In genomic region chr6:128410584-128410983, GRCh38 we compare ENCODE assay signal across 16 cellular contexts.
A peak's percentile ranks its signal among the peaks of the same experiment; 100 is the strongest.
DNase-seq lines count a peak whose midpoint lies in the region; ATAC-seq and TF ChIP-seq lines count a peak whose summit lies in the region.
"Had no signal": no experiment of that assay in that cellular context is flagged by ENCODE, and none has a peak within 500 bp of the region (broad histone marks: within the 10 kb centered on the region; RNA-seq: fewer than 3 reads in every experiment).

No MANE protein-coding gene starts in this region.

- no peak overlapping the region for H3K4me3 ChIP-seq in A673 (ENCODE audit: low read depth, low read length, poor library complexity, severe bottlenecking)
- H3K4me3 ChIP-seq in HEK293 (ENCODE audit: low read depth, low read length) = no peak overlapping the region
- H3K4me3 ChIP-seq in RWPE2 (ENCODE audit: severe bottlenecking) = no peak overlapping the region
- H3K4me3 ChIP-seq in dorsolateral prefrontal cortex = no peak overlapping the region
- H3K4me3 ChIP-seq: GM23248 had no signal

- no peaks in the 10 kb centered on the region for H3K27me3 ChIP-seq in A673 (replicated peaks; ENCODE audit: insufficient read depth, low read depth, low read length, poor library complexity)
- H3K27me3 ChIP-seq in RWPE2 (ENCODE audit: insufficient read depth, poor library complexity, severe bottlenecking) = no peaks in the 10 kb centered on the region
- H3K27me3 ChIP-seq in dorsolateral prefrontal cortex = no peaks in the 10 kb centered on the region

- TF ChIP-seq CTCF in A673 (conservative IDR thresholded peaks at IDR 0.05; ENCODE audit: low read depth, low read length) (no peak), HEK293 (tag by site-specific recombination; IDR thresholded peaks at IDR 0.05) (no peak), RWPE2 (IDR thresholded peaks at IDR 0.05; ENCODE audit: poor library complexity, severe bottlenecking) (no peak), dorsolateral prefrontal cortex (IDR thresholded peaks at IDR 0.05 in 54 of 56, conservative IDR thresholded peaks at IDR 0.05 in 2 of 56; ENCODE audit: low read depth in 1 of 56, partially characterized antibody in 56 of 56) (no peak)

- CTCF ChIA-PET in A673 (lab: Charles Lee) (no interaction called here), HEK293 (lab: Yijun Ruan, JAX) (no interaction called here)

- intact Hi-C loops in A673 (cut with micrococcal nuclease; ENCODE audit: unreplicated experiment) (no loop called here), dorsolateral prefrontal cortex (cut with DNase I) (loop anchor here in 1 of 2 donors (10.0 kb wide), 1 partner anchor 96 kb away; no protein-coding TSS in a partner anchor)

- H3K27ac ChIP-seq in A673 (ENCODE audit: low read depth, low read length, poor library complexity, severe bottlenecking) (no peak overlapping the region), HEK293 (ENCODE audit: extremely low read depth, low read depth, low read length) (no peak overlapping the region), RWPE2 (ENCODE audit: poor library complexity, severe bottlenecking) (no peak overlapping the region), dorsolateral prefrontal cortex (no peak overlapping the region)
- H3K27ac ChIP-seq: C4-2B, GM23248 had no signal

- H3K36me3 ChIP-seq in A673 (ENCODE audit: insufficient read depth, low read length, poor library complexity, severe bottlenecking) (no peaks in the 10 kb centered on the region), HEK293 (ENCODE audit: control insufficient read depth in 2 of 2, insufficient read depth in 1 of 2, low read length in 2 of 2) (no peaks in the 10 kb centered on the region), RWPE2 (ENCODE audit: low read depth) (peaks cover 17% of the 10 kb centered on the region)

- POLR2A ChIA-PET in A673 (lab: Charles Lee; ENCODE audit: low non-redundant PET) (no interaction called here), HEK293 (lab: Yijun Ruan, JAX) (no interaction called here)

- DNase-seq in A673 (ENCODE audit: low spot score) (peak; percentile 40), RWPE2 (ENCODE audit: low spot score) (no peak), iPS-NIHi7 (ENCODE audit: extremely low spot score) (peak; percentile 9), dorsolateral prefrontal cortex (no peak), HT-29 (ENCODE audit: low spot score) (no peak)
- DNase-seq: COR-L47, DMS153, GM23248, IMR-90, NCI-H1048, NCI-H345, SIG-M5 had no signal

- H3K9me3 ChIP-seq in A673 (ENCODE audit: low read depth, low read length, poor library complexity, severe bottlenecking) (no peaks in the 10 kb centered on the region), HEK293 (ENCODE audit: control insufficient read depth, insufficient read depth, low read depth, low read length) (no peaks in the 10 kb centered on the region), RWPE2 (ENCODE audit: severe bottlenecking) (no peaks in the 10 kb centered on the region)

- H3K4me1 ChIP-seq in A673 (ENCODE audit: insufficient read depth, low read length, poor library complexity, severe bottlenecking) (peaks cover 39% of the 10 kb centered on the region), HEK293 (ENCODE audit: control insufficient read depth, insufficient read depth, low read length) (peaks cover 15% of the 10 kb centered on the region), RWPE2 (ENCODE audit: insufficient read depth, poor library complexity, severe bottlenecking) (peaks cover 3% of the 10 kb centered on the region)

- BruUV-seq in A673 (replicated peaks; lab: Mats Ljungman, UMichigan) = no TSS peak

- ATAC-seq in RWPE2 (ENCODE audit: low read depth) = peak; percentile 38; the same call in 2 of the 3 replicates
- ATAC-seq in GM18907 (IDR thresholded peaks at IDR 0.05; ENCODE audit: unreplicated experiment) = no peak
- no peak for ATAC-seq in GM21723 (IDR thresholded peaks at IDR 0.05; ENCODE audit: unreplicated experiment)

TF ChIP-seq in HEK293, 187 proteins besides CTCF, POLR2A, EP300 and RAD21 (continues in another document):
- TF ChIP-seq ZNF362 (tag by site-specific recombination; IDR thresholded peaks at IDR 0.05) (no peak), ZNF341 (tag by site-specific recombination; IDR thresholded peaks at IDR 0.05; ENCODE audit: low read depth) (no peak), TRIM28 (IDR thresholded peaks at IDR 0.05; ENCODE audit: borderline replicate concordance, low read length) (peak; percentile 52; the same call in 1 of the 2 replicates), GLI2 (tag by site-specific recombination; IDR thresholded peaks at IDR 0.05; ENCODE audit: borderline replicate concordance, low read depth) (no peak), ZNF792 (tag by site-specific recombination; IDR thresholded peaks at IDR 0.05) (no peak), ZNF530 (tag by site-specific recombination; IDR thresholded peaks at IDR 0.05; ENCODE audit: low read depth) (no peak), ZSCAN16 (tag by site-specific recombination; IDR thresholded peaks at IDR 0.05) (no peak), ZIC2 (tag by site-specific recombination; IDR thresholded peaks at IDR 0.05) (no peak), ZBTB1 (tag by site-specific recombination; IDR thresholded peaks at IDR 0.05) (no peak), ZNF580 (tag by site-specific recombination; IDR thresholded peaks at IDR 0.05) (0 out of 2 replicates have a peak, but pooled peaks have one; percentile 30), ZNF596 (tag by site-specific recombination; IDR thresholded peaks at IDR 0.05) (no peak), ZNF292 (tag by site-specific recombination; IDR thresholded peaks at IDR 0.05; ENCODE audit: borderline replicate concordance, low read depth) (no peak), ZNF394 (tag by site-specific recombination; IDR thresholded peaks at IDR 0.05; ENCODE audit: borderline replicate concordance) (no peak), ZNF529 (tag by site-specific recombination; IDR thresholded peaks at IDR 0.05; ENCODE audit: insufficient replicate concordance) (no peak), TSHZ1 (tag by site-specific recombination; IDR thresholded peaks at IDR 0.05; ENCODE audit: borderline replicate concordance) (no peak), ZSCAN5A (tag by site-specific recombination; IDR thresholded peaks at IDR 0.05) (no peak), MZF1 (tag by site-specific recombination; IDR thresholded peaks at IDR 0.05; ENCODE audit: borderline replicate concordance) (0 out of 2 replicates have a peak, but pooled peaks have one; percentile 51), ZNF184 (tag by site-specific recombination; IDR thresholded peaks at IDR 0.05) (no peak), ZNF404 (tag by site-specific recombination; IDR thresholded peaks at IDR 0.05) (no peak)

Comparison
In these comparisons a context has a peak if more than half of its experiments do, and no peak if none do; other contexts are left out.
1. DNase-seq: peak in A673 (single experiment) and iPS-NIHi7 (single experiment); none in RWPE2 (single experiment), dorsolateral prefrontal cortex (0 of 10) and HT-29 (single experiment).